16 cellular contexts compared by ENCODE assay signal in the genomic region with DNA sequence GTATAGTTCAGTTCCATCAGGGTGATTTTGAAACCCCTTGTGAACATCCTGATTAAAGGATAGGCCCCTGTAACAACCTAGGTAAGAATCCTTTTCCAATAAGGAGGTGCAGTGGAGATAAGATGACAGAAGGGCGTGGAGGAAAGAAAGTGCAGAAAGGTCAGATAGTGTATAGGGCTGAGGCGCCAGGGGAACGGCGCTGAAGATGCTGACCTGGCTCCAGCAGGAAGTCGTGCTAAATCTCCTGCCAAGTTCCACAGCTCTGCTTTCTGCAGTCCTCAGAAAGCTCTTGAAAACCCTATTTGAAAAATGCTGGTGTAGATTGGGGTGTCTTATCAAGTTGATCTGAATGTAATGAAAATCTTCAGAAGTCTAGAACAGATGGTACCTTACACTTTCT.
"Had no signal": no experiment of that assay in that cellular context is flagged by ENCODE, and none has a peak within 500 bp of the region (broad histone marks: within the 10 kb centered on the region; RNA-seq: fewer than 3 reads in every experiment).

No MANE protein-coding gene starts in this region.

- H3K27me3 Mint-ChIP-seq: dendritic cell treated with granulocyte-macrophage colony-stimulating factor and Interleukin-4, amounts not matched to agents 40 ng/mL and 50 ng/mL, for 4 days had no signal

- H3K4me3 Mint-ChIP-seq: activated T-cell treated with anti-CD3 and anti-CD28 coated beads, Interleukin-2, amount 50 U/mL, for 72 hours; dendritic cell treated with granulocyte-macrophage colony-stimulating factor and Interleukin-4, amounts not matched to agents 40 ng/mL and 50 ng/mL, for 4 days; nephron progenitor cell; stimulated activated naive CD8-positive, alpha-beta T cell treated with anti-CD3 and anti-CD28 coated beads, Interleukin-15, Interleukin-2, amounts not matched to agents 100 ng/mL and 50 ng/mL, for 24 hours had no signal

- H3K27ac Mint-ChIP-seq: activated T-cell treated with anti-CD3 and anti-CD28 coated beads, Interleukin-2, amount 50 U/mL, for 72 hours; dendritic cell treated with granulocyte-macrophage colony-stimulating factor and Interleukin-4, amounts not matched to agents 40 ng/mL and 50 ng/mL, for 4 days; nephron progenitor cell; stimulated activated naive CD8-positive, alpha-beta T cell treated with anti-CD3 and anti-CD28 coated beads, Interleukin-15, Interleukin-2, amounts not matched to agents 100 ng/mL and 50 ng/mL, for 24 hours had no signal

- H3K27ac ChIP-seq: tibial nerve had no signal

- DNase-seq: activated CD4-positive, alpha-beta T cell treated with anti-CD3 and anti-CD28 coated beads, Interleukin-2, amount 50 U/mL, for 4 hours; activated CD4-positive, CD25-positive, alpha-beta regulatory T cell treated with anti-CD3 and anti-CD28 coated beads, Interleukin-2, amount 50 U/mL, for 72 hours; activated effector memory CD4-positive, alpha-beta T cell treated with anti-CD3 and anti-CD28 coated beads, Interleukin-2, amount 50 U/mL, for 16 hours; activated naive CD4-positive, alpha-beta T cell treated with anti-CD3 and anti-CD28 coated beads, Interleukin-2, amount 50 U/mL, for 16 hours; activated T-cell treated with anti-CD3 and anti-CD28 coated beads, Interleukin-2, amount 50 U/mL, for 72 hours; aorta; effector memory CD4-positive, alpha-beta T cell; hypothalamus; nephron progenitor cell; nucleus accumbens; posterior cingulate gyrus; stimulated activated CD4-positive, alpha-beta T cell treated with anti-CD3 and anti-CD28 coated beads, Interleukin-2, amount 100 ng/mL, for 24 hours; T-helper 1 cell had no signal

- ATAC-seq: activated T-cell treated with anti-CD3 and anti-CD28 coated beads, Interleukin-2, amount 50 U/mL, for 72 hours had no signal
